ENCODE assay signal across 1 cellular context in the genomic region with DNA sequence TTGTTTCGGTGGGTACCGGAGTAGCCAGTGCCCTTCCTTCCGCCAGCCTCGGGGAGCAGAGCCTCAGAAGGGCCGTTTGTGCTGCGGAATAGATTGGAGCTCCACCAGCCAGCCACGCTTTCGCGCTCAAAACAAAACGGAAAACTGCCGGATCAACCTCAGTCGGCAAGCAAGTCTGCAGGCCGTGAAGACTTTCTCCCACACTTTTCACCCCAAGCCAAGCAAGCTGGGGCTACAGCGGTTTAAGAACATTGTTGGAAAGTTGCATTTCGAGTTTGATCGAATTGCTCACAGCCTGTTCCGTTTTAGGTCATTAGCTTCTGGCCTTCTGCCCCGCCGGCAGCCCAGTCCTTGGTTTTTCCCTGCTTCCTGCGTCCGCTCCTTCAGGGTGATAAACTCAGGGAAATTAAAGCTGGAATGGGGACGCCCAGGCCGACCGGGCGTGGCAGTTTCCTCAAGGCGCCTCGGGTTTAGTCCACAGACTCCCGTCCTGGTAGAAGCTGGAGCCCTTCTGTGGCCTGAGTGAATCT.
TF ChIP-seq lines count a peak whose summit lies in the region.

No MANE protein-coding gene starts in this region.

TF ChIP-seq in H1, 55 proteins besides CTCF, POLR2A, EP300 and RAD21:
- TF ChIP-seq HDAC6 (IDR thresholded peaks at IDR 0.05; ENCODE audit: low read depth, low read length) = no peak
- TF ChIP-seq NRF1 (IDR thresholded peaks at IDR 0.05; ENCODE audit: low read depth, low read length) = peak; percentile 4; the same call in 1 of the 2 replicates
- no peak for TF ChIP-seq KDM1A (IDR thresholded peaks at IDR 0.05; ENCODE audit: borderline replicate concordance, low read length)
- no peak for TF ChIP-seq SIN3A (conservative IDR thresholded peaks at IDR 0.05 in 1 of 2, IDR thresholded peaks at IDR 0.05 in 1 of 2; ENCODE audit: low read depth in 1 of 2, low read length in 2 of 2)
- TF ChIP-seq KDM4A (IDR thresholded peaks at IDR 0.05; ENCODE audit: low read depth, low read length, severe bottlenecking) = peak; percentile 10
- TF ChIP-seq HDAC2 (IDR thresholded peaks at IDR 0.05; ENCODE audit: borderline replicate concordance in 1 of 2, low read depth in 2 of 2, low read length in 2 of 2) = no peak
- TF ChIP-seq SUZ12 (IDR thresholded peaks at IDR 0.05; ENCODE audit: low read length) = peak; percentile 80
- TF ChIP-seq NANOG (IDR thresholded peaks at IDR 0.05; ENCODE audit: insufficient read depth, low read depth, low read length, poor library complexity, severe bottlenecking) = no peak
- TF ChIP-seq TAF1 (IDR thresholded peaks at IDR 0.05; ENCODE audit: low read depth, low read length) = no peak
- peak; percentile 66 for TF ChIP-seq RNF2 (IDR thresholded peaks at IDR 0.05; ENCODE audit: borderline replicate concordance, low read depth, low read length, missing control alignments, poor library complexity, severe bottlenecking)
- no peak for TF ChIP-seq RFX5 (IDR thresholded peaks at IDR 0.05; ENCODE audit: borderline replicate concordance, low read depth, low read length)
- TF ChIP-seq GTF2F1 (IDR thresholded peaks at IDR 0.05; ENCODE audit: borderline replicate concordance, low read depth, low read length) = no peak
- no peak for TF ChIP-seq EGR1 (IDR thresholded peaks at IDR 0.05; ENCODE audit: borderline replicate concordance, low read depth, low read length)
- peak; percentile 65 for TF ChIP-seq EZH2 (IDR thresholded peaks at IDR 0.05; ENCODE audit: low read depth, low read length, severe bottlenecking)
